Comparison of ENCODE assay signal across 8 cellular contexts in the genomic region with DNA sequence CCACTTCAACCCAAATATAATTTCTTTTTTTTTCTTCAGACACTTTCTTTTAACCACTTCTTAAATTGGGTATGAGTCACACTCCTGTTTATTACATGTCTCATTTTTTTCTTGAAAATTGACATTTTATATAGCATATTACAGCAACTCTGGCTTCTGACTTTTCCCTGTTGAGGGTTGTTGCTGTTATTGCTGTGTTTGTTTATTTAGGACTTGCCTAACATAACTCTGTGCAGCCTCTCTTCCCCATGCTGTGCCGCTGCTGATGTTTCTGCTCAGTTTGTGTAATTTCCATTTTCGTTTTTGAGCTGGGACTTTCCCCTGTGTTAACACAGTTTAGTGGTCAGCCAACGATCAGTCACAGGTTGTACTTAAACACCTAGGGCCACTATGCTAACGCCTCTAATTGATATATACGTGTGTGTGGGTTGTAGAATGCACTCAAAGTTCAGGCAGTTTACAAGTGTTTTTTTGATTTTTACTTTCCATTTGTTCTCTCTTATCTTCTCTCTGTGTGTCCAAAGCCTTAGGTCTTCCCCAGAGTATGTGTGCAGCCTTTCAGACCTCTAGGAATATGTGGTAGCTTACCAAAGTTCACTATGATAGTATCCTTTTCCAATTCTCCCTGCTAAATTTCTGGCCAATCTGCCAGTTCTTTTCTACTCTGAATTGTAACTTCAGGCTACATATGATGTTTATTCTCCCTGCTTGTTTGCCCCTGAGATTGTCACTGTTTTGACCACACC.
A peak's percentile ranks its signal among the peaks of the same experiment; 100 is the strongest.
DNase-seq lines count a peak whose midpoint lies in the region; ATAC-seq and TF ChIP-seq lines count a peak whose summit lies in the region.

No MANE protein-coding gene starts in this region.

- H3K9me3 ChIP-seq in CD8-positive, alpha-beta T cell (ENCODE audit: low read length), result no peaks in the 10 kb centered on the region

- peaks cover 16% of the 10 kb centered on the region for H3K4me1 Mint-ChIP-seq in CD8-positive, alpha-beta T cell (ENCODE audit: low read depth)
- peaks cover 10 to 12% of the 10 kb centered on the region in 2 donors for H3K4me1 Mint-ChIP-seq in effector memory CD8-positive, alpha-beta T cell (ENCODE audit: low read depth in 2 of 2)

- H3K27me3 Mint-ChIP-seq in CD8-positive, alpha-beta T cell (ENCODE audit: low read depth), result no peaks in the 10 kb centered on the region
- H3K27me3 Mint-ChIP-seq in effector memory CD8-positive, alpha-beta T cell, result no peaks in the 10 kb centered on the region

- peak in 3 of 7 experiments; percentile 10 to 25 (median 16) for DNase-seq in CD8-positive, alpha-beta T cell
- DNase-seq in effector memory CD8-positive, alpha-beta T cell, result peak; percentile 19 to 35 (median 21)
- DNase-seq in Ammon's horn (ENCODE audit: low spot score) (no peak), SHP77 treated with DMSO at 0.1 percent for 48 hours (lab: John Stamatoyannopoulos, UW) (no peak), SIG-M5 treated with dmso at 0.1 percent for 504 hours (lab: John Stamatoyannopoulos, UW; ENCODE audit: unreplicated experiment) (no peak), anterior cingulate cortex (lab: John Stamatoyannopoulos, UW) (no peak)

- peaks cover 26% of the 10 kb centered on the region for H3K36me3 Mint-ChIP-seq in CD8-positive, alpha-beta T cell
- H3K36me3 Mint-ChIP-seq in effector memory CD8-positive, alpha-beta T cell (ENCODE audit: insufficient read depth), result peaks cover 12% of the 10 kb centered on the region

- no peak overlapping the region for H3K4me3 ChIP-seq in CD8-positive, alpha-beta T cell (ENCODE audit: low read depth, low read length)

- no peaks in the 10 kb centered on the region for H3K36me3 ChIP-seq in CD8-positive, alpha-beta T cell (ENCODE audit: insufficient read depth, low read length)

- CTCF ChIA-PET in CD8-positive, alpha-beta T cell (lab: Charles Lee), result no interaction called here

- POLR2A ChIA-PET in CD8-positive, alpha-beta T cell (lab: Charles Lee), result no interaction called here

- no peak overlapping the region for H3K27ac ChIP-seq in CD8-positive, alpha-beta T cell (ENCODE audit: low read depth, low read length)

- intact Hi-C loops in CD8-positive, alpha-beta T cell (cut with DNase I, micrococcal nuclease), result loop anchor here in 1 of 2 experiments (2.0 kb wide), 1 partner anchor 13 kb away; no protein-coding TSS in a partner anchor

- peak; percentile 78 for ATAC-seq in CD8-positive, alpha-beta T cell
- ATAC-seq in GM19351 (IDR thresholded peaks at IDR 0.05; ENCODE audit: unreplicated experiment), result peak; percentile 100
- ATAC-seq in HG03175 (IDR thresholded peaks at IDR 0.05; ENCODE audit: unreplicated experiment), result peak; percentile 99
- ATAC-seq in effector memory CD8-positive, alpha-beta T cell (replicated peaks), result peak; percentile 96

- no peak for TF ChIP-seq CTCF in CD8-positive, alpha-beta T cell (IDR thresholded peaks at IDR 0.05)

- no peaks in the 10 kb centered on the region for H3K9me3 Mint-ChIP-seq in CD8-positive, alpha-beta T cell
- H3K9me3 Mint-ChIP-seq in effector memory CD8-positive, alpha-beta T cell, result no peaks in the 10 kb centered on the region

- H3K4me3 Mint-ChIP-seq in CD8-positive, alpha-beta T cell, result peak overlapping the region; percentile 5
- H3K4me3 Mint-ChIP-seq in effector memory CD8-positive, alpha-beta T cell, result peak overlapping the region; percentile 28

- peak overlapping the region; percentile 1 for H3K27ac Mint-ChIP-seq in CD8-positive, alpha-beta T cell
- peak overlapping the region; percentile 67 to 84 for H3K27ac Mint-ChIP-seq in effector memory CD8-positive, alpha-beta T cell

- no peaks in the 10 kb centered on the region for H3K27me3 ChIP-seq in CD8-positive, alpha-beta T cell (ENCODE audit: insufficient read depth, low read length)

- no peaks in the 10 kb centered on the region for H3K4me1 ChIP-seq in CD8-positive, alpha-beta T cell (ENCODE audit: insufficient read depth, low read length)

Comparison
In these comparisons a context has a peak if more than half of its experiments do, and no peak if none do; other contexts are left out.
1. DNase-seq: peak in effector memory CD8-positive, alpha-beta T cell (3 of 3); none in Ammon's horn (single experiment), SHP77 treated with DMSO at 0.1 percent for 48 hours (single experiment), SIG-M5 treated with dmso at 0.1 percent for 504 hours (single experiment) and anterior cingulate cortex (0 of 58).
2. Peak in every context shown above with its lines, with median percentiles within 50 percentile points of each other: ATAC-seq.